ENCODE assay signal across 31 cellular contexts in genomic region chr14:43625294-43625693, GRCh38.
"Had no signal": no experiment of that assay in that cellular context is flagged by ENCODE, and none has a peak within 500 bp of the region (broad histone marks: within the 10 kb centered on the region; RNA-seq: fewer than 3 reads in every experiment).

No MANE protein-coding gene starts in this region.

- H3K4me3 ChIP-seq: adrenal gland, body of pancreas, breast epithelium had no signal

- DNase-seq: activated B cell treated with CpG ODN at 0.5 μM for 24 hours; activated CD4-positive, alpha-beta memory T cell treated with anti-CD3 and anti-CD28 coated beads for 36 hours; activated CD4-positive, alpha-beta T cell treated with anti-CD3 and anti-CD28 coated beads for 4 hours; activated CD4-positive, alpha-beta T cell treated with anti-CD3 and anti-CD28 coated beads, Interleukin-2, amount 10 ng/mL, durations not matched to agents 24 days and 14 days; activated CD4-positive, alpha-beta T cell treated with anti-CD3 and anti-CD28 coated beads, Interleukin-2, amount 50 U/mL, for 1 hour; activated CD4-positive, alpha-beta T cell treated with anti-CD3 and anti-CD28 coated beads, Interleukin-2, amount 50 U/mL, for 4 hours; activated CD4-positive, CD25-positive, alpha-beta regulatory T cell treated with anti-CD3 and anti-CD28 coated beads, Interleukin-2, amount 50 U/mL, for 72 hours; activated CD8-positive, alpha-beta memory T cell treated with anti-CD3 and anti-CD28 coated beads, Interleukin-2, amount 50 U/mL, for 4 hours; activated CD8-positive, alpha-beta T cell treated with anti-CD3 and anti-CD28 coated beads for 36 hours; activated effector memory CD4-positive, alpha-beta T cell treated with anti-CD3 and anti-CD28 coated beads, Interleukin-2, amount 50 U/mL, for 16 hours; activated gamma-delta T cell treated with Interleukin-2 at 50 U/mL for 16 hours; activated naive CD4-positive, alpha-beta T cell; activated naive CD4-positive, alpha-beta T cell treated with anti-CD3 and anti-CD28 coated beads for 36 hours; activated naive CD4-positive, alpha-beta T cell treated with anti-CD3 and anti-CD28 coated beads, Interleukin-2, amount 50 U/mL, for 16 hours; activated naive CD8-positive, alpha-beta T cell treated with anti-CD3 and anti-CD28 coated beads for 36 hours; activated T-cell treated with anti-CD3 and anti-CD28 coated beads for 4 hours; activated T-cell treated with anti-CD3 and anti-CD28 coated beads, Interleukin-2, amount 50 U/mL, for 1 hour; activated T-cell treated with anti-CD3 and anti-CD28 coated beads, Interleukin-2, amount 50 U/mL, for 4 hours; activated T-cell treated with anti-CD3 and anti-CD28 coated beads, Interleukin-2, amount 50 U/mL, for 72 hours; adrenal gland; amygdala; anterior cingulate cortex; body of pancreas; brain microvascular endothelial cell; central memory CD4-positive, alpha-beta T cell; T-helper 2 cell; T-helper 9 cell had no signal

- H3K36me3 ChIP-seq: adrenal gland, brain microvascular endothelial cell, breast epithelium had no signal

- H3K9me3 ChIP-seq: adrenal gland, body of pancreas, breast epithelium had no signal

- H3K4me1 ChIP-seq: adrenal gland, body of pancreas, breast epithelium had no signal

- H3K27ac ChIP-seq: adrenal gland, body of pancreas, brain microvascular endothelial cell, breast epithelium, VCaP had no signal

- H3K27me3 ChIP-seq: adrenal gland, body of pancreas, brain microvascular endothelial cell, breast epithelium had no signal

- ATAC-seq: activated CD8-positive, alpha-beta T cell treated with anti-CD3 and anti-CD28 coated beads for 36 hours; activated naive CD4-positive, alpha-beta T cell treated with anti-CD3 and anti-CD28 coated beads, Interleukin-2, amount 50 U/mL, for 72 hours; activated T-cell treated with anti-CD3 and anti-CD28 coated beads, Interleukin-2, amount 50 U/mL, for 4 hours; activated T-cell treated with anti-CD3 and anti-CD28 coated beads, Interleukin-2, amount 50 U/mL, for 72 hours; activated T-helper 17 cell treated with anti-CD3 and anti-CD28 coated beads, Interleukin-2, amount 50 U/mL, for 72 hours; body of pancreas had no signal
